8 cellular contexts compared by ENCODE assay signal in the genomic region with DNA sequence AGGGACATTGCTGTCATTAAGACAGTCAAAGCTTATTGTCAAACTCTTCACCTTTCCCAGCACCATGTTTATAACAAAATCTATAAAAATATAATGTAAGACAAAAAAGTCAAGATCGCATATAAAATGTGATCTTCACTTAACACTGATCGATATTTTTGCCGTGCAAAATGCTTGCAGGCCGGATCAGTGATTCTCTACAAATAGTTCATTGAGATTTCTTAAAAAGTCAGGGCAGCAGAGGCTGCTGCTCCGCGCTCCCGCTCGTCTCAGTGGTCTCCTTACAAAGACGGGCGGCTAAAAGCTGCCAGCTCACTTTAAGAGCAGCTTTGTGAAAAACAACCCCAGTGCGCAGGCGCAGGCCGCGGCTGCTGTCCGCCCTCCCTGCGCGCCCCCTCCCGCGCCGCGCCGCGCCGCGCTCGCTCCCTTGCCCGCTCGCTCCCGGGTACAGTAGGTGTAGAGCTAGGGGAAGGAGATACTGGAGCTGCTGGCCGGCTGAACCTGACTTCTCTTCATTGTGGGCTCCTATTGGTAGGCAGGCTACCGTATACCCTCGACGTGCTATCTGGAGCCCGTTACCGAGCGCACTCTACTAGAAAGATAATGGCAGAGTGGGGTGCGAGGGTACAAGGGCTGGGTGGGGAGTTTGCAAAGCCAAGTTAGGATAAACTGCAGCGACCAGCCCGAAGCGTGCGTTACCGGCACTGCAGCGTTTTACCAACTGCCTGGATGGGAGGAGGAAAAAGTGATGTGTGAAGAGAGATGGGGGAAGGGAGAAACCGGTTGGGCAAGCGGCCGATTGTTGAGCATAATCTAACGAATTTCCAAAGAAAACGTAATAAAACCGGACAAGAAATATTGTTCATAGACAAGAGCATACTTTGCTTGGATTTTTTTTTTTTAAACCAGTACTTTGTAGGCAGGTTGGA. TPM values are rescaled to one million over a fixed set of nuclear protein-coding genes. Genes with fewer than 3 reads are reported as not detected.
DNase-seq lines count a peak whose midpoint lies in the region; ATAC-seq and TF ChIP-seq lines count a peak whose summit lies in the region.

A gene with protein sequence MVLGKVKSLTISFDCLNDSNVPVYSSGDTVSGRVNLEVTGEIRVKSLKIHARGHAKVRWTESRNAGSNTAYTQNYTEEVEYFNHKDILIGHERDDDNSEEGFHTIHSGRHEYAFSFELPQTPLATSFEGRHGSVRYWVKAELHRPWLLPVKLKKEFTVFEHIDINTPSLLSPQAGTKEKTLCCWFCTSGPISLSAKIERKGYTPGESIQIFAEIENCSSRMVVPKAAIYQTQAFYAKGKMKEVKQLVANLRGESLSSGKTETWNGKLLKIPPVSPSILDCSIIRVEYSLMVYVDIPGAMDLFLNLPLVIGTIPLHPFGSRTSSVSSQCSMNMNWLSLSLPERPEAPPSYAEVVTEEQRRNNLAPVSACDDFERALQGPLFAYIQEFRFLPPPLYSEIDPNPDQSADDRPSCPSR (minus strand): TSS at position 291 of the 929 bp plus-strand sequence. CDS start 225 bp downstream, at position 66.

- intact Hi-C loops in Panc1 (cut with micrococcal nuclease; ENCODE audit: unreplicated experiment), result loop anchor here (5.0 to 10.0 kb wide), 2 partner anchors 71 to 448 kb away; no protein-coding TSS in a partner anchor

- in situ Hi-C loops in Panc1 (cut with HindIII; ENCODE audit: low pct_unique_long_range_greater_than_20kb, low sequenced_read_pairs), result no loop called here

- H3K4me1 ChIP-seq in Panc1 (ENCODE audit: control insufficient read depth, insufficient read depth, low read length), result peaks cover 19% of the 10 kb centered on the region; the same call in 1 of the 2 replicates
- H3K4me1 ChIP-seq in esophagus (ENCODE audit: control insufficient read depth in 2 of 2, insufficient read depth in 2 of 2, low read length in 1 of 2), result no peaks in the 10 kb centered on the region
- H3K4me1 ChIP-seq in muscle layer of colon (ENCODE audit: insufficient read depth, low read length), result peaks cover 17% of the 10 kb centered on the region

- H3K9me3 ChIP-seq in Panc1 (ENCODE audit: control insufficient read depth, insufficient read depth, low read depth, low read length), result no peaks in the 10 kb centered on the region
- no peaks in the 10 kb centered on the region for H3K9me3 ChIP-seq in esophagus (ENCODE audit: control insufficient read depth in 2 of 2, insufficient read depth in 1 of 2, low read depth in 1 of 2, low read length in 1 of 2)
- no peaks in the 10 kb centered on the region for H3K9me3 ChIP-seq in muscle layer of colon (ENCODE audit: low read length)

- BruUV-seq in Panc1 (replicated peaks; lab: Mats Ljungman, UMichigan), result no TSS peak

- peak within 1 kb of the TSS; percentile 99 for H3K27ac ChIP-seq in Panc1 (ENCODE audit: low read length)
- peak within 1 kb of the TSS; percentile 95 to 99 for H3K27ac ChIP-seq in esophagus (ENCODE audit: low read depth in 2 of 2, low read length in 1 of 2)
- H3K27ac ChIP-seq in muscle layer of colon (ENCODE audit: low read depth, low read length), result peak within 1 kb of the TSS; percentile 100

- H3K27me3 Mint-ChIP-seq in activated T-cell treated with anti-CD3 and anti-CD28 coated beads, Interleukin-2, amount 50 U/mL, for 4 hours (ENCODE audit: low read depth), result no peaks in the 10 kb centered on the region

- peaks cover 22% of the 10 kb centered on the region for H3K4me1 Mint-ChIP-seq in activated T-cell treated with anti-CD3 and anti-CD28 coated beads, Interleukin-2, amount 50 U/mL, for 4 hours (ENCODE audit: low read depth)

- H3K36me3 ChIP-seq in Panc1 (ENCODE audit: control insufficient read depth, insufficient read depth, low read length) (peaks cover 9% of the 10 kb centered on the region), esophagus (ENCODE audit: control insufficient read depth in 2 of 2, insufficient read depth in 2 of 2, low read length in 1 of 2) (no peaks in the 10 kb centered on the region), muscle layer of colon (ENCODE audit: insufficient read depth, low read length) (no peaks in the 10 kb centered on the region)

- H3K4me3 Mint-ChIP-seq in activated T-cell treated with anti-CD3 and anti-CD28 coated beads, Interleukin-2, amount 50 U/mL, for 4 hours, result peak within 1 kb of the TSS; percentile 91

- CTCF ChIA-PET in Panc1 (lab: Charles Lee), result interaction anchor here (0.6 to 1.0 kb wide), 2 partner anchors 36 to 451 kb away, joined by 4 read pairs; no protein-coding TSS in a partner anchor

- 0 to 1% methylated on average over 49 of the region's 49 CpGs for whole genome bisulfite sequencing in esophagus, 2 donors

- ATAC-seq in GM21717 (IDR thresholded peaks at IDR 0.05; ENCODE audit: unreplicated experiment) (peak; percentile 53), Panc1 (peak; percentile 84)
- peak; percentile 44 to 48 for ATAC-seq in activated T-cell treated with anti-CD3 and anti-CD28 coated beads, Interleukin-2, amount 50 U/mL, for 4 hours

- no peaks in the 10 kb centered on the region for H3K9me3 Mint-ChIP-seq in activated T-cell treated with anti-CD3 and anti-CD28 coated beads, Interleukin-2, amount 50 U/mL, for 4 hours

- TF ChIP-seq CTCF in Panc1 (IDR thresholded peaks at IDR 0.05), result no peak

- H3K36me3 Mint-ChIP-seq in activated T-cell treated with anti-CD3 and anti-CD28 coated beads, Interleukin-2, amount 50 U/mL, for 4 hours (ENCODE audit: insufficient read depth), result peaks cover 2% of the 10 kb centered on the region

- DNase-seq in DMS53 (lab: John Stamatoyannopoulos, UW), result peak; percentile 99
- peak; percentile 93 for DNase-seq in Jurkat, Clone E6-1 (ENCODE audit: low read depth, low spot score)
- DNase-seq in Panc1 (ENCODE audit: low read depth, low spot score), result peak; percentile 90
- peak; percentile 93 for DNase-seq in activated T-cell treated with anti-CD3 and anti-CD28 coated beads, Interleukin-2, amount 50 U/mL, for 4 hours
- DNase-seq in stimulated activated CD8-positive, alpha-beta memory T cell treated with anti-CD3 and anti-CD28 coated beads, Interleukin-7, amount 100 ng/mL, for 1 hour (ENCODE audit: low read depth in 2 of 2), result peak; percentile 90 to 93

- H3K4me3 ChIP-seq in Jurkat, Clone E6-1 (ENCODE audit: low read length), result peak within 1 kb of the TSS; percentile 94
- H3K4me3 ChIP-seq in Panc1 (ENCODE audit: low read depth in 2 of 2, low read length in 2 of 2), result peak within 1 kb of the TSS; percentile 84
- H3K4me3 ChIP-seq in esophagus (ENCODE audit: low read depth in 1 of 2, low read length in 2 of 2), result peak within 1 kb of the TSS; percentile 60 to 99
- peak within 1 kb of the TSS; percentile 95 to 98 for H3K4me3 ChIP-seq in muscle layer of colon (ENCODE audit: low read depth in 1 of 2, low read length in 2 of 2)

- POLR2A ChIA-PET in Panc1 (lab: Charles Lee), result interaction anchor here (0.5 to 1.0 kb wide), 6 partner anchors 21 to 792 kb away, joined by 3 to 10 read pairs (median 4); no protein-coding TSS in a partner anchor

- H3K27me3 ChIP-seq in Panc1 (ENCODE audit: control insufficient read depth, insufficient read depth, low read length), result no peaks in the 10 kb centered on the region
- no peaks in the 10 kb centered on the region for H3K27me3 ChIP-seq in esophagus (ENCODE audit: control insufficient read depth in 1 of 2, insufficient read depth in 2 of 2, low read length in 2 of 2)
- no peaks in the 10 kb centered on the region for H3K27me3 ChIP-seq in muscle layer of colon (ENCODE audit: control insufficient read depth in 1 of 2, insufficient read depth in 2 of 2, low read length in 2 of 2)

- peak within 1 kb of the TSS; percentile 98 for H3K9ac ChIP-seq in muscle layer of colon (ENCODE audit: low read length)

RNA-seq across cellular contexts. Expression of the gene that starts here (rescaled TPM):
- 7.7 TPM for polyA plus RNA-seq in Jurkat, Clone E6-1 (2012; ENCODE audit: insufficient read depth, insufficient read length)
- 33.0 TPM for total RNA-seq in Panc1 (2021; ENCODE audit: unreplicated experiment)
- 16.8 TPM for polyA plus RNA-seq in Panc1 (2012; ENCODE audit: insufficient read length)
- 10 to 100 TPM; 14.5 to 30.2 (median 24.1) TPM for total RNA-seq in activated T-cell treated with anti-CD3 and anti-CD28 coated beads, Interleukin-2, amount 50 U/mL, for 4 hours
- 10 to 100 TPM; 17.4 to 26.6 TPM for polyA plus RNA-seq in esophagus

Comparison
In these comparisons a context has a peak if more than half of its experiments do, and no peak if none do; other contexts are left out.
1. Peak in every context shown above with its lines: DNase-seq, ATAC-seq, H3K4me3 ChIP-seq and H3K27ac ChIP-seq.